Comparison of ENCODE assay signal across 8 cellular contexts in genomic region chr7:99472561-99473314, GRCh38. TPM values are rescaled to one million over a fixed set of nuclear protein-coding genes. Genes with fewer than 3 reads are reported as not detected.
DNase-seq lines count a peak whose midpoint lies in the region; TF ChIP-seq lines count a peak whose summit lies in the region.

Gene ZNF789 (plus strand): TSS chr7:99472890. CDS start chr7:99476457, 3,567 bp downstream.

- peak; percentile 95 for DNase-seq in CMK (ENCODE audit: low read depth)
- DNase-seq in GM20000 (ENCODE audit: low spot score), result peak; percentile 98
- peak; percentile 98 for DNase-seq in HT-29 (ENCODE audit: low spot score)
- DNase-seq in NOMO-1 (lab: John Stamatoyannopoulos, UW; ENCODE audit: unreplicated experiment in 2 of 2), result peak; percentile 99
- DNase-seq in effector CD8-positive, alpha-beta T cell (lab: John Stamatoyannopoulos, UW), result peak; percentile 95
- peak; percentile 98 for DNase-seq in lung microvascular endothelial cell (ENCODE audit: low read depth in 2 of 2)
- peak; percentile 97 to 98 (median 98) for DNase-seq in stimulated activated CD4-positive, alpha-beta T cell treated with anti-CD3 and anti-CD28 coated beads, TNF-alpha, amount 100 ng/mL, for 48 hours (ENCODE audit: low read depth in 3 of 3)

- CTCF ChIA-PET in activated CD8-positive, alpha-beta memory T cell treated with anti-CD3 and anti-CD28 coated beads for 36 hours (lab: Charles Lee), result interaction anchor here (0.8 kb wide), 1 partner anchor 22 kb away, joined by 3 read pairs; no protein-coding TSS in a partner anchor

- no peak for TF ChIP-seq CTCF in GM20000 (IDR thresholded peaks at IDR 0.05; ENCODE audit: extremely low read depth, missing control alignments)

- POLR2A ChIA-PET in activated CD8-positive, alpha-beta memory T cell treated with anti-CD3 and anti-CD28 coated beads for 36 hours (lab: Charles Lee), result interaction anchor here (0.7 to 1.3 kb wide), 4 partner anchors 13 to 86 kb away, joined by 3 to 5 read pairs (median 3); partner anchors contain the start of genes CPSF4, PTCD1, ZNF394 and ZNF655

RNA-seq across cellular contexts. Expression of gene ZNF789, which starts in this region (rescaled TPM):
- total RNA-seq in HT-29 (2014; rRNA removed; shearing (Covaris generic)), result 18.6 and 20.4 TPM in 2 replicates
- 10 to 100 TPM; 13.1 to 14.4 TPM for total RNA-seq in activated CD8-positive, alpha-beta memory T cell treated with anti-CD3 and anti-CD28 coated beads for 36 hours
- total RNA-seq in lung microvascular endothelial cell, result 2.4 and 3.6 TPM in 2 replicates

Comparison
In these comparisons a context has a peak if more than half of its experiments do, and no peak if none do; other contexts are left out.
1. Peak in every context shown above with its lines: DNase-seq.